ENCODE assay signal across 22 cellular contexts in genomic region chrX:1502853-1503252, GRCh38. TPM values are rescaled to one million over a fixed set of nuclear protein-coding genes. Genes with fewer than 3 reads are reported as not detected.
DNase-seq lines count a peak whose midpoint lies in the region; ATAC-seq and TF ChIP-seq lines count a peak whose summit lies in the region.
"Had no signal": no experiment of that assay in that cellular context is flagged by ENCODE, and none has a peak within 500 bp of the region (broad histone marks: within the 10 kb centered on the region; RNA-seq: fewer than 3 reads in every experiment).

No MANE protein-coding gene starts in this region.

- H3K4me1 Mint-ChIP-seq in CD4-positive, CD25-positive, alpha-beta regulatory T cell, result peaks cover 5 to 49% (median 20%) of the 10 kb centered on the region in 4 donors
- peaks cover 16% of the 10 kb centered on the region for H3K4me1 Mint-ChIP-seq in T-helper 17 cell
- peaks cover 22 to 39% of the 10 kb centered on the region in 2 donors for H3K4me1 Mint-ChIP-seq in effector memory CD8-positive, alpha-beta T cell (ENCODE audit: low read depth in 2 of 2)
- H3K4me1 Mint-ChIP-seq: H9, nephron had no signal

- H3K4me2 ChIP-seq in BLaER1, result peak overlapping the region; percentile 93
- H3K4me2 ChIP-seq: KMS-11 had no signal

- intact Hi-C loops in head of caudate nucleus (cut with DNase I), result no loop called here
- intact Hi-C loops in colonic mucosa (cut with DNase I), result no loop called here

- H3K27ac Mint-ChIP-seq in CD4-positive, CD25-positive, alpha-beta regulatory T cell, result peak overlapping the region; percentile 32 to 86 (median 59)
- peak overlapping the region; percentile 87 for H3K27ac Mint-ChIP-seq in T-helper 17 cell
- peak overlapping the region; percentile 87 to 90 for H3K27ac Mint-ChIP-seq in effector memory CD8-positive, alpha-beta T cell
- H3K27ac Mint-ChIP-seq: H9, nephron had no signal

- no peak for ATAC-seq in CD4-positive, CD25-positive, alpha-beta regulatory T cell (ENCODE audit: low read depth in 2 of 2)
- no peak for ATAC-seq in T-helper 17 cell
- no peak for ATAC-seq in effector memory CD8-positive, alpha-beta T cell (replicated peaks)
- no peak for ATAC-seq in HG02973 (IDR thresholded peaks at IDR 0.05; ENCODE audit: unreplicated experiment)
- ATAC-seq: Panc1 had no signal

- H3K27me3 ChIP-seq in BLaER1 (no peaks in the 10 kb centered on the region), colonic mucosa (no peaks in the 10 kb centered on the region)
- no peaks in the 10 kb centered on the region for H3K27me3 ChIP-seq in CD4-positive, CD25-positive, alpha-beta regulatory T cell (ENCODE audit: control insufficient read depth, insufficient read depth, low read length)
- H3K27me3 ChIP-seq: esophagus squamous epithelium had no signal

- peaks cover 13% of the 10 kb centered on the region for H3K36me3 Mint-ChIP-seq in CD4-positive, CD25-positive, alpha-beta regulatory T cell
- H3K36me3 Mint-ChIP-seq in T-helper 17 cell (ENCODE audit: low read depth), result peaks cover 1% of the 10 kb centered on the region
- H3K36me3 Mint-ChIP-seq in effector memory CD8-positive, alpha-beta T cell (ENCODE audit: insufficient read depth), result peaks cover 68% of the 10 kb centered on the region

- H3K9ac ChIP-seq in BLaER1 (peak overlapping the region; percentile 65), colonic mucosa (ENCODE audit: low read depth in 2 of 2, low read length in 2 of 2) (no peak overlapping the region)
- H3K9ac ChIP-seq: KMS-11 had no signal

- peaks cover 0 to 1% (median 0%) of the 10 kb centered on the region in 7 donors for H3K9me3 Mint-ChIP-seq in CD4-positive, CD25-positive, alpha-beta regulatory T cell
- no peaks in the 10 kb centered on the region for H3K9me3 Mint-ChIP-seq in effector memory CD8-positive, alpha-beta T cell
- H3K9me3 Mint-ChIP-seq: H9, nephron had no signal

- H3K4me3 ChIP-seq in BLaER1 (no peak overlapping the region), colonic mucosa (no peak overlapping the region)
- no peak overlapping the region for H3K4me3 ChIP-seq in CD4-positive, CD25-positive, alpha-beta regulatory T cell (ENCODE audit: low read depth, low read length)
- H3K4me3 ChIP-seq: esophagus squamous epithelium, SK-N-MC had no signal

- H3K27me3 Mint-ChIP-seq in CD4-positive, CD25-positive, alpha-beta regulatory T cell, result no peaks in the 10 kb centered on the region
- H3K27me3 Mint-ChIP-seq in T-helper 17 cell, result no peaks in the 10 kb centered on the region
- no peaks in the 10 kb centered on the region for H3K27me3 Mint-ChIP-seq in effector memory CD8-positive, alpha-beta T cell

- H3K27ac ChIP-seq in BLaER1, result peak overlapping the region; percentile 77
- peak overlapping the region; percentile 33 for H3K27ac ChIP-seq in CD4-positive, CD25-positive, alpha-beta regulatory T cell (ENCODE audit: insufficient read depth, low read length, poor library complexity, severe bottlenecking)
- H3K27ac ChIP-seq in colonic mucosa, result no peak overlapping the region
- H3K27ac ChIP-seq: esophagus squamous epithelium, KMS-11, SK-N-MC had no signal

- H3K9me3 ChIP-seq in BLaER1 (no peaks in the 10 kb centered on the region), T-helper 17 cell (ENCODE audit: control insufficient read depth, low read length, poor library complexity, severe bottlenecking) (no peaks in the 10 kb centered on the region), colonic mucosa (no peaks in the 10 kb centered on the region)
- H3K9me3 ChIP-seq in CD4-positive, CD25-positive, alpha-beta regulatory T cell (ENCODE audit: control insufficient read depth in 2 of 2, low read length in 2 of 2), result no peaks in the 10 kb centered on the region
- H3K9me3 ChIP-seq: esophagus squamous epithelium had no signal

- no peak for DNase-seq in CD4-positive, CD25-positive, alpha-beta regulatory T cell
- DNase-seq in T-helper 17 cell (no peak), head of caudate nucleus (no peak), EL (no peak), colonic mucosa (no peak)
- no peak for DNase-seq in effector memory CD8-positive, alpha-beta T cell
- DNase-seq: C1 segment of cervical spinal cord, DMS79 treated with DMSO at 0.1 percent for 48 hours, esophagus squamous epithelium, glutamatergic neuron, H9, mammary epithelial cell, NCI-H1105 treated with DMSO at 0.1 percent for 48 hours, NCI-H748 treated with DMSO at 0.1 percent for 48 hours, trophoblast cell had no signal

- H3K36me3 ChIP-seq in BLaER1 (peaks cover 46% of the 10 kb centered on the region), colonic mucosa (no peaks in the 10 kb centered on the region)
- H3K36me3 ChIP-seq in CD4-positive, CD25-positive, alpha-beta regulatory T cell (ENCODE audit: control insufficient read depth, insufficient read depth, low read length), result peaks cover 27% of the 10 kb centered on the region
- H3K36me3 ChIP-seq: esophagus squamous epithelium had no signal

- H3K4me1 ChIP-seq in BLaER1, result peaks cover 96% of the 10 kb centered on the region
- H3K4me1 ChIP-seq in CD4-positive, CD25-positive, alpha-beta regulatory T cell (ENCODE audit: control insufficient read depth, insufficient read depth, low read length, poor library complexity, severe bottlenecking), result peaks cover 23% of the 10 kb centered on the region
- H3K4me1 ChIP-seq in colonic mucosa, result no peaks in the 10 kb centered on the region
- H3K4me1 ChIP-seq: esophagus squamous epithelium had no signal

- no peak for TF ChIP-seq CTCF in colonic mucosa (IDR thresholded peaks at IDR 0.05)

- H3K4me3 Mint-ChIP-seq in CD4-positive, CD25-positive, alpha-beta regulatory T cell, result no peak overlapping the region
- H3K4me3 Mint-ChIP-seq in T-helper 17 cell, result no peak overlapping the region
- H3K4me3 Mint-ChIP-seq in effector memory CD8-positive, alpha-beta T cell, result peak overlapping the region in 1 of 2 donors; percentile 21
- H3K4me3 Mint-ChIP-seq: H9, nephron had no signal

- peaks cover 100% of the 10 kb centered on the region for H4K20me1 ChIP-seq in BLaER1

RNA-seq across cellular contexts. Expression of gene P2RY8, which starts 34.1 kb away (rescaled TPM):
- 158 TPM for total RNA-seq in CD4-positive, CD25-positive, alpha-beta regulatory T cell
- 100 to 1,000 TPM; 189 to 222 (median 207) TPM for polyA plus RNA-seq in CD4-positive, CD25-positive, alpha-beta regulatory T cell
- 100 to 1,000 TPM; 131 to 141 TPM for total RNA-seq in T-helper 17 cell
- total RNA-seq in colonic mucosa, result 1 to 10 TPM; 1.3 TPM
- total RNA-seq: bronchial epithelial cell, H9, mammary epithelial cell had no signal
- polyA plus RNA-seq: mammary epithelial cell had no signal

RNA-seq across cellular contexts. Expression of gene ASMTL, which starts 50.1 kb away (rescaled TPM):
- total RNA-seq in CD4-positive, CD25-positive, alpha-beta regulatory T cell, result 47.7 TPM
- 10 to 100 TPM; 32.1 to 50.1 (median 41.0) TPM for polyA plus RNA-seq in CD4-positive, CD25-positive, alpha-beta regulatory T cell
- total RNA-seq in T-helper 17 cell, result 10 to 100 TPM; 33.8 to 34.6 TPM
- total RNA-seq in colonic mucosa, result 10 to 100 TPM; 17.4 to 21.6 TPM

Comparison
In these comparisons a context has a peak if more than half of its experiments do, and no peak if none do; other contexts are left out.
1. RNA of gene P2RY8, which starts 34.1 kb away (total RNA-seq): 158 TPM in CD4-positive, CD25-positive, alpha-beta regulatory T cell (single experiment) and 131 to 141 TPM in T-helper 17 cell; 1.3 TPM in colonic mucosa; every median in the first group is over 10 times any median in the second.
2. Peak in every context shown above with its lines, with median percentiles within 50 percentile points of each other: H3K27ac Mint-ChIP-seq.